Comparison of ENCODE assay signal across 10 cellular contexts in the genomic region with DNA sequence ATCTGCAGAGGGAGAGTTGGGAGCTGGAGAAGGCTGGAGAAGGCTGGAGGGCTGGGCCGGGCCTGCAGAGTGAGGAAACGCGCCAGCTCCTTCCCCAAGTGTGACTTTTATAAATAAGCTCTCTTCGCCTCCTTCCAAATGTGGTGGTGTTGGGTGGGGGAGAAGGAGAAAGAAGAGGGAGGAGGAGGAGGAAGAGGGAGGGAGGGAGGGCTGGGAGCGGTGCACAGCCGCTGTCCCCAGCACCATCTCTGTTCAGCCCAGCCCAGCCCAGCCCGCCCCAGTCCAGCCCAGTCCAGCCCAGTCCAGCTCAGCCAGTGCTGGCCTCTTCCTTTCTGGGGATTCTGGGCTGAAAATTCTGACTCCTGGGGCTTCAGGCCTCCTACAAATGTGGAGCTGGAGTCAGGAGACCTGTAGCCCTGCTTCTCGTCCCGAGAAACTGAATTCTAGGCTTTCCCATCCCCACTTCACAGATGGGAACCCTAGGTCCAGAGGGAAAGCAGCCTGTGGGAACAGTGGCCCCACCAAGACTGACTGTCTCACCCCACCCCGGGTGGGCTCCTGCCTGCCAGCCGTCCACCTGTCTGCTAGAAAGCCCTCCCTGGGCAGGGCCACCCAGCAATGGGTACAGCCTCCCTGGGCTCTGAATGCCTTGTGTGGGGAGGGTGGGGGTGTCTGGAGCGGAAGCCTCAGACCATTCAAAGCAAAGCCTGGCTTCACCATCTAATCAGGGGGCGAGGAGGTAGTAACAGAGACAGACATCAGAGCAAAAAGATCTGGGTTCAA. TPM values are rescaled to one million over a fixed set of nuclear protein-coding genes. Genes with fewer than 3 reads are reported as not detected.
A peak's percentile ranks its signal among the peaks of the same experiment; 100 is the strongest.
DNase-seq lines count a peak whose midpoint lies in the region; ATAC-seq and TF ChIP-seq lines count a peak whose summit lies in the region.
"Had no signal": no experiment of that assay in that cellular context is flagged by ENCODE, and none has a peak within 500 bp of the region (broad histone marks: within the 10 kb centered on the region; RNA-seq: fewer than 3 reads in every experiment).

No MANE protein-coding gene starts in this region.

- H3K9me2 ChIP-seq in MM.1S (replicated peaks; ENCODE audit: insufficient read depth, low read length) = no peaks in the 10 kb centered on the region

- no peak overlapping the region for H3K9ac ChIP-seq in MM.1S (ENCODE audit: low read length)

- peaks cover 7% of the 10 kb centered on the region for H3K27me3 Mint-ChIP-seq in activated naive CD8-positive, alpha-beta T cell treated with anti-CD3 and anti-CD28 coated beads for 36 hours
- peaks cover 6 to 9% (median 7%) of the 10 kb centered on the region in 3 donors for H3K27me3 Mint-ChIP-seq in immature natural killer cell (ENCODE audit: low read depth in 3 of 3)

- no peak overlapping the region for H3K4me2 ChIP-seq in MM.1S (ENCODE audit: low read depth, low read length)

- H3K4me3 ChIP-seq in right cardiac atrium (ENCODE audit: low read length) (no peak overlapping the region), heart left ventricle (no peak overlapping the region), aorta (ENCODE audit: low read length in 2 of 2) (no peak overlapping the region), MM.1S (ENCODE audit: low read length) (no peak overlapping the region)

- no peak for TF ChIP-seq CTCF in heart left ventricle (IDR thresholded peaks at IDR 0.05)
- no peak for TF ChIP-seq CTCF in MM.1S (IDR thresholded peaks at IDR 0.05; ENCODE audit: low read length)

- H3K4me3 Mint-ChIP-seq in activated naive CD8-positive, alpha-beta T cell treated with anti-CD3 and anti-CD28 coated beads for 36 hours = no peak overlapping the region
- H3K4me3 Mint-ChIP-seq in immature natural killer cell = peak overlapping the region; percentile 88 to 93 (median 90)

- H3K36me3 Mint-ChIP-seq in activated naive CD8-positive, alpha-beta T cell treated with anti-CD3 and anti-CD28 coated beads for 36 hours = peaks cover 3% of the 10 kb centered on the region
- H3K36me3 Mint-ChIP-seq in immature natural killer cell = peaks cover 0 to 4% (median 0%) of the 10 kb centered on the region in 3 donors

- H4K20me1 ChIP-seq in MM.1S (ENCODE audit: insufficient read depth, low read length) = no peaks in the 10 kb centered on the region

- ATAC-seq in right cardiac atrium (no peak), heart left ventricle (no peak), aorta (ENCODE audit: low FRiP score) (peak; percentile 26), HG03108 (IDR thresholded peaks at IDR 0.05; ENCODE audit: unreplicated experiment) (no peak)
- ATAC-seq in activated CD4-positive, CD25-positive, alpha-beta regulatory T cell treated with anti-CD3 and anti-CD28 coated beads, Interleukin-2, amount 50 U/mL, for 24 hours = no peak

- H3K9me3 ChIP-seq in right cardiac atrium (ENCODE audit: control insufficient read depth, low read length) (no peaks in the 10 kb centered on the region), heart left ventricle (no peaks in the 10 kb centered on the region), aorta (ENCODE audit: control insufficient read depth, low read length) (no peaks in the 10 kb centered on the region), MM.1S (replicated peaks; ENCODE audit: insufficient read depth, low read length) (no peaks in the 10 kb centered on the region)

- 68% methylated on average over 13 of the region's 13 CpGs for WGBS in right cardiac atrium
- 64 to 80% (median 78%) methylated on average over 11 to 13 of the region's 13 CpGs for WGBS in heart left ventricle, 4 donors
- 36 to 40% methylated on average over 12 to 13 of the region's 13 CpGs for WGBS in aorta, 2 donors

- H3K4me1 ChIP-seq in right cardiac atrium (ENCODE audit: control insufficient read depth, insufficient read depth, low read length) = no peaks in the 10 kb centered on the region
- peaks cover 0 to 36% (median 14%) of the 10 kb centered on the region in 12 donors for H3K4me1 ChIP-seq in heart left ventricle
- H3K4me1 ChIP-seq in aorta (ENCODE audit: control insufficient read depth in 1 of 2, insufficient read depth in 2 of 2, low read length in 2 of 2) = no peaks in the 10 kb centered on the region
- H3K4me1 ChIP-seq in MM.1S (ENCODE audit: low read length) = no peaks in the 10 kb centered on the region

- H2AFZ ChIP-seq in MM.1S (ENCODE audit: low read length) = no peak overlapping the region

- no peaks in the 10 kb centered on the region for H3F3A ChIP-seq in MM.1S (ENCODE audit: insufficient read depth, low read length)

- H3K4me1 Mint-ChIP-seq in activated naive CD8-positive, alpha-beta T cell treated with anti-CD3 and anti-CD28 coated beads for 36 hours = peaks cover 23% of the 10 kb centered on the region
- H3K4me1 Mint-ChIP-seq in immature natural killer cell = peaks cover 28 to 34% of the 10 kb centered on the region in 2 donors

- H3K27ac Mint-ChIP-seq in activated naive CD8-positive, alpha-beta T cell treated with anti-CD3 and anti-CD28 coated beads for 36 hours = peak overlapping the region; percentile 86
- H3K27ac Mint-ChIP-seq in immature natural killer cell = peak overlapping the region; percentile 58 to 89 (median 87)
- H3K27ac Mint-ChIP-seq: dendritic cell treated with granulocyte-macrophage colony-stimulating factor and Interleukin-4, amounts not matched to agents 40 ng/mL and 50 ng/mL, for 4 days had no signal

- intact Hi-C loops in right cardiac atrium (cut with DNase I) (no loop called here), heart left ventricle (cut with DNase I) (loop anchor here in 3 of 10 donors (5.0 kb wide), 2 partner anchors 35 to 50 kb away; partner anchors contain the start of genes BUD23 (in 2 of the 3), DNAJC30 (in 2 of the 3) and VPS37D (in 2 of the 3)), aorta (cut with DNase I) (no loop called here)

- no peak for TF ChIP-seq POLR2A in heart left ventricle (IDR thresholded peaks at IDR 0.05)

- H3K27me3 ChIP-seq in right cardiac atrium (ENCODE audit: control insufficient read depth, insufficient read depth) (no peaks in the 10 kb centered on the region), heart left ventricle (peaks cover 0 to 32% (median 3%) of the 10 kb centered on the region in 9 donors), aorta (ENCODE audit: control insufficient read depth in 1 of 2, insufficient read depth in 2 of 2, low read length in 1 of 2) (no peaks in the 10 kb centered on the region), MM.1S (replicated peaks; ENCODE audit: insufficient read depth, low read length) (peaks cover 10% of the 10 kb centered on the region)

- no peaks in the 10 kb centered on the region for H3K9me3 Mint-ChIP-seq in activated naive CD8-positive, alpha-beta T cell treated with anti-CD3 and anti-CD28 coated beads for 36 hours
- H3K9me3 Mint-ChIP-seq in immature natural killer cell = no peaks in the 10 kb centered on the region
- H3K9me3 Mint-ChIP-seq: dendritic cell treated with granulocyte-macrophage colony-stimulating factor and Interleukin-4, amounts not matched to agents 40 ng/mL and 50 ng/mL, for 4 days had no signal

- DNase-seq in right cardiac atrium (peak in 2 of 3 donors; percentile 53 to 79), heart left ventricle (no peak), immature natural killer cell (no peak), aorta (no peak), MM.1S (no peak)
- no peak for DNase-seq in activated naive CD8-positive, alpha-beta T cell treated with anti-CD3 and anti-CD28 coated beads for 36 hours
- DNase-seq: mesendoderm had no signal

- 0 out of 2 replicates have a peak, but pooled peaks cover 4% of the 10 kb centered on the region for H3K79me2 ChIP-seq in MM.1S (ENCODE audit: low read length)

- H3K36me3 ChIP-seq in heart left ventricle (no peaks in the 10 kb centered on the region), aorta (ENCODE audit: control insufficient read depth in 1 of 2, insufficient read depth in 2 of 2, low read length in 1 of 2) (no peaks in the 10 kb centered on the region), MM.1S (replicated peaks; ENCODE audit: insufficient read depth, low read length) (no peaks in the 10 kb centered on the region)

- H3K27ac ChIP-seq in right cardiac atrium (ENCODE audit: low read length) (no peak overlapping the region), heart left ventricle (peak overlapping the region in 1 of 12 donors; percentile 71), aorta (ENCODE audit: low read depth in 1 of 2, low read length in 2 of 2) (no peak overlapping the region), MM.1S (ENCODE audit: low read length) (no peak overlapping the region)

RNA-seq across cellular contexts. Expression of gene STX1A, which starts 2.3 kb away (rescaled TPM):
- 1 to 10 TPM; 1.7 to 3.1 (median 2.3) TPM for total RNA-seq in right cardiac atrium
- polyA plus RNA-seq in right cardiac atrium = 1.8 TPM
- 1 to 10 TPM; 1.1 to 3.6 (median 1.6) TPM for total RNA-seq in heart left ventricle
- polyA plus RNA-seq in heart left ventricle = 1 to 10 TPM; 1.8 to 2.4 TPM
- 1 to 10 TPM; 4.9 TPM for total RNA-seq in activated naive CD8-positive, alpha-beta T cell treated with anti-CD3 and anti-CD28 coated beads for 36 hours
- 1 to 10 TPM; 2.1 to 5.3 (median 4.0) TPM for polyA plus RNA-seq in immature natural killer cell
- 10 to 100 TPM; 10.2 to 14.7 TPM for total RNA-seq in aorta
- polyA plus RNA-seq in aorta = 10 to 100 TPM in 1 of 2 donors, 1 to 10 TPM in 1; 2.6 to 13.4 TPM

RNA-seq across cellular contexts. Expression of gene ABHD11, which starts 21.4 kb away (rescaled TPM):
- 10 to 100 TPM; 21.1 to 28.7 (median 23.9) TPM for total RNA-seq in right cardiac atrium
- polyA plus RNA-seq in right cardiac atrium = 31.2 TPM
- 10 to 100 TPM; 17.9 to 36.9 (median 25.0) TPM for total RNA-seq in heart left ventricle
- 10 to 100 TPM; 21.0 to 27.7 TPM for polyA plus RNA-seq in heart left ventricle
- 10 to 100 TPM; 24.2 to 25.2 TPM for total RNA-seq in activated naive CD8-positive, alpha-beta T cell treated with anti-CD3 and anti-CD28 coated beads for 36 hours
- polyA plus RNA-seq in immature natural killer cell = 10 to 100 TPM; 12.7 to 19.4 (median 16.5) TPM
- total RNA-seq in aorta = 10 to 100 TPM; 11.2 to 11.4 TPM
- polyA plus RNA-seq in aorta = 10 to 100 TPM; 15.3 to 32.5 TPM

RNA-seq across cellular contexts. Expression of gene BUD23, which starts 33.8 kb away (rescaled TPM):
- total RNA-seq in right cardiac atrium (10 to 100 TPM; 53.0 to 72.0 (median 58.9) TPM), heart left ventricle (10 to 100 TPM; 57.4 to 94.1 (median 68.6) TPM), aorta (10 to 100 TPM; 39.0 to 39.6 TPM)
- polyA plus RNA-seq in right cardiac atrium (97.5 TPM), heart left ventricle (100 to 1,000 TPM; 106 to 150 TPM), immature natural killer cell (100 to 1,000 TPM; 121 to 208 (median 122) TPM), aorta (10 to 100 TPM; 48.1 to 60.7 TPM)
- 100 to 1,000 TPM; 117 to 124 TPM for total RNA-seq in activated naive CD8-positive, alpha-beta T cell treated with anti-CD3 and anti-CD28 coated beads for 36 hours

RNA-seq across cellular contexts. Expression of gene DNAJC30, which starts 34.0 kb away (rescaled TPM):
- total RNA-seq in right cardiac atrium = 10 to 100 TPM; 14.5 to 21.1 (median 17.6) TPM
- polyA plus RNA-seq in right cardiac atrium = 20.1 TPM
- 10 to 100 TPM in 6 of 9 donors, 1 to 10 TPM in 3; 6.8 to 21.1 (median 15.6) TPM for total RNA-seq in heart left ventricle
- 10 to 100 TPM in 1 of 2 donors, 1 to 10 TPM in 1; 7.2 to 14.0 TPM for polyA plus RNA-seq in heart left ventricle
- 10 to 100 TPM in 1 of 2 experiments, 1 to 10 TPM in 1; 9.5 to 10.7 TPM for total RNA-seq in activated naive CD8-positive, alpha-beta T cell treated with anti-CD3 and anti-CD28 coated beads for 36 hours
- 1 to 10 TPM; 3.3 to 8.8 (median 7.3) TPM for polyA plus RNA-seq in immature natural killer cell
- total RNA-seq in aorta = 1 to 10 TPM; 6.7 to 7.8 TPM
- 1 to 10 TPM; 4.5 to 5.1 TPM for polyA plus RNA-seq in aorta

RNA-seq across cellular contexts. Expression of gene VPS37D, which starts 49.6 kb away (rescaled TPM):
- 1 to 10 TPM; 1.6 to 2.5 (median 2.1) TPM for total RNA-seq in right cardiac atrium
- polyA plus RNA-seq in right cardiac atrium = 2.2 TPM
- 1 to 10 TPM; 1.9 to 2.9 (median 2.7) TPM for total RNA-seq in heart left ventricle
- polyA plus RNA-seq in heart left ventricle = 1 to 10 TPM; 1.1 to 2.2 TPM
- under 1 TPM; 0.44 to 0.45 TPM for total RNA-seq in activated naive CD8-positive, alpha-beta T cell treated with anti-CD3 and anti-CD28 coated beads for 36 hours
- under 1 TPM in 1 of 3 donors, not detected in 2; 0.39 TPM for polyA plus RNA-seq in immature natural killer cell
- total RNA-seq in aorta = 1 to 10 TPM; 1.5 to 1.8 TPM
- 1 to 10 TPM in 1 of 2 donors, under 1 TPM in 1; 0.88 to 2.3 TPM for polyA plus RNA-seq in aorta

Comparison
In these comparisons a context has a peak if more than half of its experiments do, and no peak if none do; other contexts are left out.
1. DNase-seq: peak in right cardiac atrium (2 of 3); none in heart left ventricle (0 of 5), activated naive CD8-positive, alpha-beta T cell treated with anti-CD3 and anti-CD28 coated beads for 36 hours (single experiment), immature natural killer cell (0 of 3), aorta (0 of 2) and MM.1S (single experiment).